ENCODE assay signal across 14 cellular contexts in the genomic region with DNA sequence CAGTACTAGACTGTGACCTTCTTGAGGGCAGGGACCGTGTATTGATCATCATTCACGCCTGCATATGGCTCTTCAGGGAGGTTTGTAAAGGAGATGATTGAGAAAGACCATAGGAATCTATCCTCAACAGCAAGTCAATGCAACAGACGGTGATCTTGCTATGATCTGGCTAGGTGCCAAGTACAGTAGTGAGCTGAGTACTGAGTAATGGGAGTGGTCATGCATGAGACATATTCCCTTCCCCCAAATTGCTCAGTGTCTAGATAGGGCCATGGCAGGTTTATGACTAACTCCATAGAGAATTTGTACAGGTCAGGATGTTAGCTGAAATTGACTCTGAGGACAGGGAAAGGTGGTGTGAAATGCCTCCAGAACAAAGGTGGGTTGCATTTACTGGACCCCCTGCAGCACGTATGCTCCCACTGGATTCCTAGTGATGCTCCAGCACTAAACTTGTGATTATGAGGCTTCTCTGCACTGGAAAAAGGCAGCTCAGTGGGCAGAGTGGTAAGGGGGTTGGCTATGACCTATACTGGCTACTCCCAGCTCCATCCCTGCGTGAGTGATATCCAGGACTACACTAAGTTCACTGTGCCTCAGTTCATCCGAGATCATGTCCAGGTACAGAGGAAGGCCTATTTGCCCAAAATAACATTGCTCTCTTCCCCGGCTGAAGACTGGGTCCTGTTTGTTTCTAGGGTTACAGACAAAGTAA.
DNase-seq lines count a peak whose midpoint lies in the region; ATAC-seq lines count a peak whose summit lies in the region.
"Had no signal": no experiment of that assay in that cellular context is flagged by ENCODE, and none has a peak within 500 bp of the region (broad histone marks: within the 10 kb centered on the region; RNA-seq: fewer than 3 reads in every experiment).

No MANE protein-coding gene starts in this region.

- peak; percentile 34 for DNase-seq in GM03348 (ENCODE audit: low spot score)
- peak in 2 of 3 experiments; percentile 18 to 58 for DNase-seq in NCI-H1417 (lab: John Stamatoyannopoulos, UW)
- peak; percentile 57 for DNase-seq in astrocyte of the hippocampus (ENCODE audit: low read depth, low spot score)
- peak; percentile 97 for DNase-seq in kidney glomerular epithelial cell (lab: John Stamatoyannopoulos, UW)
- no peak for DNase-seq in epidermal melanocyte (ENCODE audit: insufficient read length, low spot score)
- DNase-seq in middle frontal gyrus (ENCODE audit: extremely low spot score, low spot score): no peak
- DNase-seq in UCSD-AML1 (lab: John Stamatoyannopoulos, UW; ENCODE audit: unreplicated experiment): no peak
- DNase-seq: activated CD4-positive, alpha-beta memory T cell treated with anti-CD3 and anti-CD28 coated beads for 36 hours; DND-41; left lung; NCI-H1048; occipital lobe; stimulated activated CD4-positive, alpha-beta T cell treated with anti-CD3 and anti-CD28 coated beads, Interleukin-4, amount 100 ng/mL, for 1 hour had no signal

- no peak for ATAC-seq in HG03139 (IDR thresholded peaks at IDR 0.05; ENCODE audit: unreplicated experiment)
- ATAC-seq: left lung had no signal

Comparison
In these comparisons a context has a peak if more than half of its experiments do, and no peak if none do; other contexts are left out.
1. DNase-seq: peak in GM03348 (single experiment), NCI-H1417 (2 of 3), astrocyte of the hippocampus (single experiment) and kidney glomerular epithelial cell (single experiment); none in epidermal melanocyte (single experiment), middle frontal gyrus (single experiment) and UCSD-AML1 (single experiment).